In genomic region chr1:178098262-178098661, GRCh38 we compare ENCODE assay signal across 18 cellular contexts. TPM values are rescaled to one million over a fixed set of nuclear protein-coding genes. Genes with fewer than 3 reads are reported as not detected.
DNase-seq lines count a peak whose midpoint lies in the region; ATAC-seq, FAIRE-seq and TF ChIP-seq lines count a peak whose summit lies in the region.
"Had no signal": no experiment of that assay in that cellular context is flagged by ENCODE, and none has a peak within 500 bp of the region (broad histone marks: within the 10 kb centered on the region; RNA-seq: fewer than 3 reads in every experiment).

No MANE protein-coding gene starts in this region.

- peak overlapping the region; percentile 87 for H3K4me3 ChIP-seq in left ventricle myocardium inferior
- peak overlapping the region in 1 of 3 experiments; percentile 38 for H3K4me3 ChIP-seq in keratinocyte (ENCODE audit: control insufficient read depth in 2 of 3, extremely low read depth in 1 of 3, insufficient read depth in 2 of 3, low read depth in 1 of 3, low read length in 3 of 3)
- peak overlapping the region in 1 of 4 donors; percentile 9 for H3K4me3 ChIP-seq in transverse colon
- no peak overlapping the region for H3K4me3 ChIP-seq in suprapubic skin
- H3K4me3 ChIP-seq: stomach had no signal

- peaks cover 10% of the 10 kb centered on the region for H3K36me3 Mint-ChIP-seq in brain
- peaks cover 2% of the 10 kb centered on the region for H3K36me3 Mint-ChIP-seq in activated CD8-positive, alpha-beta T cell treated with anti-CD3 and anti-CD28 coated beads, Interleukin-2, amount 10 ng/mL, durations not matched to agents 7 days and 5 days (ENCODE audit: low read depth)

- H3K4me3 Mint-ChIP-seq in brain, result peak overlapping the region in 4 of 5 experiments; percentile 61 to 92 (median 86)
- no peak overlapping the region for H3K4me3 Mint-ChIP-seq in activated CD8-positive, alpha-beta T cell treated with anti-CD3 and anti-CD28 coated beads, Interleukin-2, amount 10 ng/mL, durations not matched to agents 7 days and 5 days
- H3K4me3 Mint-ChIP-seq: naive B cell had no signal

- H3K4me1 ChIP-seq in left ventricle myocardium inferior, result peaks cover 93% of the 10 kb centered on the region
- H3K4me1 ChIP-seq in keratinocyte (ENCODE audit: control insufficient read depth, extremely low read depth, insufficient read depth, low read length), result peaks cover 48% of the 10 kb centered on the region
- peaks cover 7 to 43% (median 20%) of the 10 kb centered on the region in 4 donors for H3K4me1 ChIP-seq in transverse colon
- peaks cover 43% of the 10 kb centered on the region for H3K4me1 ChIP-seq in suprapubic skin

- no peaks in the 10 kb centered on the region for H3K36me3 ChIP-seq in left ventricle myocardium inferior
- H3K36me3 ChIP-seq in keratinocyte (ENCODE audit: control insufficient read depth in 2 of 2, extremely low read depth in 1 of 2, insufficient read depth in 2 of 2, low read length in 2 of 2), result no peaks in the 10 kb centered on the region
- H3K36me3 ChIP-seq in transverse colon, result no peaks in the 10 kb centered on the region
- H3K36me3 ChIP-seq in suprapubic skin, result no peaks in the 10 kb centered on the region
- H3K36me3 ChIP-seq: stomach had no signal

- POLR2A ChIA-PET in activated CD8-positive, alpha-beta T cell treated with anti-CD3 and anti-CD28 coated beads, Interleukin-2, amount 10 ng/mL, durations not matched to agents 7 days and 5 days (lab: Charles Lee), result no interaction called here

- H3K4me2 ChIP-seq in keratinocyte (ENCODE audit: control insufficient read depth, extremely low read depth, insufficient read depth, low read depth, low read length), result peak overlapping the region; percentile 96

- peaks cover 93% of the 10 kb centered on the region for H3K79me2 ChIP-seq in keratinocyte (ENCODE audit: control insufficient read depth, insufficient read depth, low read length)

- FAIRE-seq in keratinocyte (lab: Jason Lieb, UNC), result peak; percentile 13

- H3K9me3 ChIP-seq in left ventricle myocardium inferior (replicated peaks), result no peaks in the 10 kb centered on the region
- no peaks in the 10 kb centered on the region for H3K9me3 ChIP-seq in keratinocyte (ENCODE audit: control insufficient read depth, low read depth, low read length)
- H3K9me3 ChIP-seq in transverse colon, result no peaks in the 10 kb centered on the region
- no peaks in the 10 kb centered on the region for H3K9me3 ChIP-seq in suprapubic skin
- H3K9me3 ChIP-seq: stomach had no signal

- dilution Hi-C loops in keratinocyte (cut with MboI; ENCODE audit: extremely low pct_ligation_motif_present, low sequenced_read_pairs), result no loop called here

- peaks cover 7% of the 10 kb centered on the region for H3K27me3 Mint-ChIP-seq in brain
- peaks cover 20% of the 10 kb centered on the region for H3K27me3 Mint-ChIP-seq in activated CD8-positive, alpha-beta T cell treated with anti-CD3 and anti-CD28 coated beads, Interleukin-2, amount 10 ng/mL, durations not matched to agents 7 days and 5 days (ENCODE audit: low read depth)

- H3K9me1 ChIP-seq in keratinocyte (ENCODE audit: control insufficient read depth, extremely low read depth, insufficient read depth, low read length), result no peaks in the 10 kb centered on the region

- TF ChIP-seq EP300 in transverse colon (IDR thresholded peaks at IDR 0.05; ENCODE audit: low read depth) (no peak), suprapubic skin (IDR thresholded peaks at IDR 0.05) (no peak)

- H3K27me3 ChIP-seq in left ventricle myocardium inferior (ENCODE audit: low read depth) (no peaks in the 10 kb centered on the region), keratinocyte (ENCODE audit: control insufficient read depth, extremely low read depth, insufficient read depth, low read length) (no peaks in the 10 kb centered on the region), transverse colon (no peaks in the 10 kb centered on the region), suprapubic skin (no peaks in the 10 kb centered on the region)
- H3K27me3 ChIP-seq: stomach had no signal

- ATAC-seq in Right ventricle myocardium superior (ENCODE audit: poor library complexity), result no peak
- ATAC-seq in activated CD8-positive, alpha-beta T cell treated with anti-CD3 and anti-CD28 coated beads, Interleukin-2, amount 10 ng/mL, durations not matched to agents 7 days and 5 days, result no peak

- WGBS in transverse colon (ENCODE audit: low coverage in 1 of 2), 2 donors, result 54 to 63% methylated on average over 1 to 3 of the region's 3 CpGs
- WGBS in suprapubic skin, result 59% methylated on average over 3 of the region's 3 CpGs

- H3K4me1 Mint-ChIP-seq in brain, result peaks cover 74% of the 10 kb centered on the region
- peaks cover 2% of the 10 kb centered on the region for H3K4me1 Mint-ChIP-seq in activated CD8-positive, alpha-beta T cell treated with anti-CD3 and anti-CD28 coated beads, Interleukin-2, amount 10 ng/mL, durations not matched to agents 7 days and 5 days (ENCODE audit: low read depth)

- H2AFZ ChIP-seq in keratinocyte (ENCODE audit: control insufficient read depth, low read length), result no peak overlapping the region

- peak overlapping the region in 3 of 5 experiments; percentile 79 to 86 (median 81) for H3K27ac Mint-ChIP-seq in brain
- no peak overlapping the region for H3K27ac Mint-ChIP-seq in activated CD8-positive, alpha-beta T cell treated with anti-CD3 and anti-CD28 coated beads, Interleukin-2, amount 10 ng/mL, durations not matched to agents 7 days and 5 days
- H3K27ac Mint-ChIP-seq: naive B cell had no signal

- DNase-seq in left ventricle myocardium inferior, result no peak
- DNase-seq in Right ventricle myocardium superior, result no peak
- DNase-seq in keratinocyte (ENCODE audit: low read depth, low spot score), result no peak
- no peak for DNase-seq in transverse colon
- DNase-seq in suprapubic skin (ENCODE audit: low spot score in 2 of 2), result no peak
- DNase-seq in activated CD4-positive, alpha-beta T cell treated with anti-CD3 and anti-CD28 coated beads for 4 hours, result no peak
- DNase-seq in activated CD8-positive, alpha-beta T cell treated with anti-CD3 and anti-CD28 coated beads, Interleukin-2, amount 10 ng/mL, durations not matched to agents 7 days and 5 days, result no peak
- DNase-seq: activated CD4-positive, alpha-beta T cell treated with anti-CD3 and anti-CD28 coated beads, Interleukin-2, amount 50 U/mL, for 1 hour; activated T-cell treated with anti-CD3 and anti-CD28 coated beads, Interleukin-2, amount 50 U/mL, for 48 hours; effector CD8-positive, alpha-beta T cell; Karpas-422; naive B cell; NCI-H146; NCI-H526; RPMI8226; stomach had no signal

- in situ Hi-C loops in transverse colon (cut with MboI; ENCODE audit: low pct_ligation_motif_present in 1 of 4, low pct_unique_long_range_greater_than_20kb in 1 of 4, low sequenced_read_pairs in 3 of 4), result no loop called here

- TF ChIP-seq CTCF in left ventricle myocardium inferior (IDR thresholded peaks at IDR 0.05; ENCODE audit: borderline replicate concordance) (no peak), brain (conservative IDR thresholded peaks at IDR 0.05) (no peak), keratinocyte (optimal IDR thresholded peaks at IDR 0.05 in 1 of 3, IDR thresholded peaks at IDR 0.05 in 1 of 3, conservative IDR thresholded peaks at IDR 0.05 in 1 of 3; ENCODE audit: extremely low read depth in 1 of 3, insufficient read depth in 2 of 3, low read length in 3 of 3) (no peak), transverse colon (IDR thresholded peaks at IDR 0.05) (no peak), suprapubic skin (IDR thresholded peaks at IDR 0.05) (no peak)

- intact Hi-C loops in left ventricle myocardium inferior (cut with micrococcal nuclease) (loop anchor here (5.0 to 10.0 kb wide), 2 partner anchors 41 to 63 kb away; no protein-coding TSS in a partner anchor), Right ventricle myocardium superior (cut with DNase I) (loop anchor here (10.0 kb wide), 2 partner anchors 63 to 77 kb away; no protein-coding TSS in a partner anchor), transverse colon (cut with DNase I; ENCODE audit: low total_unique reads) (no loop called here)

- no peak overlapping the region for H3K9ac ChIP-seq in keratinocyte (ENCODE audit: control insufficient read depth, extremely low read depth, insufficient read depth, low read length)

- peak overlapping the region; percentile 97 for H3K27ac ChIP-seq in left ventricle myocardium inferior (replicated peaks)
- no peak overlapping the region for H3K27ac ChIP-seq in keratinocyte (ENCODE audit: control insufficient read depth, insufficient read depth, low read length)
- H3K27ac ChIP-seq in transverse colon, result peak overlapping the region in 1 of 4 donors; percentile 12
- H3K27ac ChIP-seq in suprapubic skin, result no peak overlapping the region
- H3K27ac ChIP-seq: HL-60 had no signal

- no peaks in the 10 kb centered on the region for H4K20me1 ChIP-seq in keratinocyte (ENCODE audit: control insufficient read depth, extremely low read depth, insufficient read depth, low read length)

- CTCF ChIA-PET in activated CD8-positive, alpha-beta T cell treated with anti-CD3 and anti-CD28 coated beads, Interleukin-2, amount 10 ng/mL, durations not matched to agents 7 days and 5 days (lab: Charles Lee), result no interaction called here

- TF ChIP-seq POLR2A in transverse colon (IDR thresholded peaks at IDR 0.05) (no peak), suprapubic skin (IDR thresholded peaks at IDR 0.05) (no peak)

- no peaks in the 10 kb centered on the region for H3K9me3 Mint-ChIP-seq in brain
- H3K9me3 Mint-ChIP-seq in activated CD8-positive, alpha-beta T cell treated with anti-CD3 and anti-CD28 coated beads, Interleukin-2, amount 10 ng/mL, durations not matched to agents 7 days and 5 days (ENCODE audit: insufficient read depth), result no peaks in the 10 kb centered on the region

RNA-seq across cellular contexts. Expression of gene RASAL2, which starts 4.4 kb away (rescaled TPM):
- total RNA-seq in left ventricle myocardium inferior (28.3 TPM), Right ventricle myocardium superior (26.8 TPM), transverse colon (10 to 100 TPM; 13.1 to 26.1 (median 19.8) TPM), suprapubic skin (10 to 100 TPM; 31.8 to 48.3 (median 37.8) TPM)
- polyA plus RNA-seq in brain (ENCODE audit: insufficient read depth, low read depth, low replicate concordance) (4.0 TPM), keratinocyte (27.2 to 36.3 TPM (median 29.1 TPM) in 3 replicates)
- polyA plus RNA-seq in keratinocyte (2011; ENCODE audit: low read depth), result 21.3 TPM
- 14.1 and 17.1 TPM in 2 replicates for polyA plus RNA-seq in keratinocyte (2011; cell fraction: cytosol; rRNA removed)
- polyA plus RNA-seq in keratinocyte (2011; cell fraction: nucleus; rRNA removed), result 76.0 and 76.8 TPM in 2 replicates
- polyA plus RNA-seq in keratinocyte (2012; ENCODE audit: low replicate concordance), result 7.9 and 17.5 TPM in 2 replicates
- 40.6 to 109 TPM (median 86.9 TPM) in 3 replicates for polyA minus RNA-seq in keratinocyte
- 29.2 TPM for polyA minus RNA-seq in keratinocyte (2011; cell fraction: cytosol; rRNA and poly(A)+ RNA removed)
- 91.1 and 159 TPM in 2 replicates for polyA minus RNA-seq in keratinocyte (2011; cell fraction: nucleus; rRNA and poly(A)+ RNA removed)
- total RNA-seq in activated CD8-positive, alpha-beta T cell treated with anti-CD3 and anti-CD28 coated beads, Interleukin-2, amount 10 ng/mL, durations not matched to agents 7 days and 5 days, result not detected

Comparison
In these comparisons a context has a peak if more than half of its experiments do, and no peak if none do; other contexts are left out.
1. RNA of gene RASAL2, which starts 4.4 kb away (total RNA-seq): 31.8 to 48.3 TPM in suprapubic skin, 28.3 TPM in left ventricle myocardium inferior (single experiment), 26.8 TPM in Right ventricle myocardium superior (single experiment) and 13.1 to 26.1 TPM in transverse colon; not detected in activated CD8-positive, alpha-beta T cell treated with anti-CD3 and anti-CD28 coated beads, Interleukin-2, amount 10 ng/mL, durations not matched to agents 7 days and 5 days; every median in the first group is over 10 times any median in the second.